In genomic region chr10:60535427-60535826, GRCh38 we compare ENCODE assay signal across 22 cellular contexts.
A peak's percentile ranks its signal among the peaks of the same experiment; 100 is the strongest.
DNase-seq lines count a peak whose midpoint lies in the region; ATAC-seq lines count a peak whose summit lies in the region.
"Had no signal": no experiment of that assay in that cellular context is flagged by ENCODE, and none has a peak within 500 bp of the region (broad histone marks: within the 10 kb centered on the region; RNA-seq: fewer than 3 reads in every experiment).

No MANE protein-coding gene starts in this region.

- intact Hi-C loops in left cardiac atrium (cut with DNase I): no loop called here

- no peaks in the 10 kb centered on the region for H3K36me3 Mint-ChIP-seq in activated T-cell treated with anti-CD3 and anti-CD28 coated beads, Interleukin-2, amount 50 U/mL, for 72 hours (ENCODE audit: insufficient read depth in 2 of 2)
- H3K36me3 Mint-ChIP-seq: activated CD4-positive, alpha-beta memory T cell treated with anti-CD3 and anti-CD28 coated beads for 36 hours had no signal

- no peaks in the 10 kb centered on the region for H3K27me3 Mint-ChIP-seq in activated T-cell treated with anti-CD3 and anti-CD28 coated beads, Interleukin-2, amount 50 U/mL, for 72 hours (ENCODE audit: low read depth)
- H3K27me3 Mint-ChIP-seq: activated CD4-positive, alpha-beta memory T cell treated with anti-CD3 and anti-CD28 coated beads for 36 hours; CD4-positive, alpha-beta T cell had no signal

- DNase-seq in NCI-H69 (lab: John Stamatoyannopoulos, UW): peak; percentile 5
- peak; percentile 48 for DNase-seq in renal cortical epithelial cell (ENCODE audit: low read depth)
- no peak for DNase-seq in germinal center (ENCODE audit: low spot score)
- DNase-seq in activated T-cell treated with anti-CD3 and anti-CD28 coated beads, Interleukin-2, amount 50 U/mL, for 72 hours: no peak
- no peak for DNase-seq in left cardiac atrium
- DNase-seq: activated CD4-positive, alpha-beta memory T cell treated with anti-CD3 and anti-CD28 coated beads for 36 hours; activated naive CD4-positive, alpha-beta T cell treated with anti-CD3 and anti-CD28 coated beads, Interleukin-2, amount 50 U/mL, for 16 hours; CD4-positive, alpha-beta T cell; DMS 273 treated with DMSO at 0.1 percent for 48 hours; effector memory CD4-positive, alpha-beta T cell; GM23248; kidney; mesenchymal stem cell; NCI-H1105 treated with DMSO at 0.1 percent for 48 hours; stimulated activated CD4-positive, alpha-beta T cell treated with anti-CD3 and anti-CD28 coated beads, Interleukin-15, amount 100 ng/mL, for 24 hours; testis had no signal

- ATAC-seq in GM18517 (IDR thresholded peaks at IDR 0.05; ENCODE audit: unreplicated experiment) (peak; percentile 15), GM21381 (IDR thresholded peaks at IDR 0.05; ENCODE audit: unreplicated experiment) (peak; percentile 20), HG03280 (IDR thresholded peaks at IDR 0.05; ENCODE audit: unreplicated experiment) (no peak), left cardiac atrium (no peak)
- no peak for ATAC-seq in activated T-cell treated with anti-CD3 and anti-CD28 coated beads, Interleukin-2, amount 50 U/mL, for 72 hours (replicated peaks in 1 of 2)
- ATAC-seq: gastroesophageal sphincter, sciatic nerve had no signal

- peaks cover 54% of the 10 kb centered on the region for H3K4me1 Mint-ChIP-seq in activated T-cell treated with anti-CD3 and anti-CD28 coated beads, Interleukin-2, amount 50 U/mL, for 72 hours (ENCODE audit: low read depth)

- H3K27ac Mint-ChIP-seq in activated T-cell treated with anti-CD3 and anti-CD28 coated beads, Interleukin-2, amount 50 U/mL, for 72 hours: no peak overlapping the region
- H3K27ac Mint-ChIP-seq: activated CD4-positive, alpha-beta memory T cell treated with anti-CD3 and anti-CD28 coated beads for 36 hours; CD4-positive, alpha-beta T cell; T-helper 2 cell treated with Interferon-gamma antibody and Interleukin-4, amounts not matched to agents 5 μg/mL and 100 μg/mL, for 36 hours had no signal

- H3K4me3 Mint-ChIP-seq in activated T-cell treated with anti-CD3 and anti-CD28 coated beads, Interleukin-2, amount 50 U/mL, for 72 hours: no peak overlapping the region
- H3K4me3 Mint-ChIP-seq: activated CD4-positive, alpha-beta memory T cell treated with anti-CD3 and anti-CD28 coated beads for 36 hours; CD4-positive, alpha-beta T cell; T-helper 2 cell treated with Interferon-gamma antibody and Interleukin-4, amounts not matched to agents 5 μg/mL and 100 μg/mL, for 36 hours had no signal

- H3K9me3 Mint-ChIP-seq in activated T-cell treated with anti-CD3 and anti-CD28 coated beads, Interleukin-2, amount 50 U/mL, for 72 hours: no peaks in the 10 kb centered on the region
- H3K9me3 Mint-ChIP-seq: activated CD4-positive, alpha-beta memory T cell treated with anti-CD3 and anti-CD28 coated beads for 36 hours; CD4-positive, alpha-beta T cell; T-helper 2 cell treated with Interferon-gamma antibody and Interleukin-4, amounts not matched to agents 5 μg/mL and 100 μg/mL, for 36 hours had no signal

Comparison
In these comparisons a context has a peak if more than half of its experiments do, and no peak if none do; other contexts are left out.
1. ATAC-seq: peak in GM18517 (single experiment) and GM21381 (single experiment); none in HG03280 (single experiment), activated T-cell treated with anti-CD3 and anti-CD28 coated beads, Interleukin-2, amount 50 U/mL, for 72 hours (0 of 2) and left cardiac atrium (0 of 2).
2. DNase-seq: peak in NCI-H69 (single experiment) and renal cortical epithelial cell (single experiment); none in germinal center (single experiment), activated T-cell treated with anti-CD3 and anti-CD28 coated beads, Interleukin-2, amount 50 U/mL, for 72 hours (0 of 2) and left cardiac atrium (single experiment).